In the genomic region with DNA sequence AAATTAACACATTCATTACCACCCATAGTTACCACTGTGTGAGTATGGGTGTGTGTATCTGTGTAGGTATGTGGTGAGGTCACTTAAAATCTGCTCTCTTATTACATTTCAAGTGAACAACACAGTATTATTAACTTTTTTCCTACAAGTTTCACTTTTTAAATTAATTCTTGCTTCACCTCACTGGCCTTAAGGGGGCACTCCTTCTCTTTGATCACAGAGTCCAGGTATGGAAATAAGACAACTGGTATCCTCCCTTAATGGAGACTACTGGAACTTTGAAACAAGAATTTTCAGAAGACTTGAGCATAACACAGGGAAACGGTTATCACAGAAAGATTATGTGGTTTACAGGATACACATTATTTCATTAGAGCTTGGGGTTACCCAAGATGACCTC, we compare ENCODE assay signal across 25 cellular contexts.
DNase-seq lines count a peak whose midpoint lies in the region; ATAC-seq and TF ChIP-seq lines count a peak whose summit lies in the region.
"Had no signal": no experiment of that assay in that cellular context is flagged by ENCODE, and none has a peak within 500 bp of the region (broad histone marks: within the 10 kb centered on the region; RNA-seq: fewer than 3 reads in every experiment).

No MANE protein-coding gene starts in this region.

- no peak overlapping the region for H3K4me3 Mint-ChIP-seq in WTC11
- H3K4me3 Mint-ChIP-seq: activated CD4-positive, alpha-beta T cell treated with anti-CD3 and anti-CD28 coated beads for 36 hours; activated CD8-positive, alpha-beta memory T cell treated with anti-CD3 and anti-CD28 coated beads, Interleukin-2, amount 10 ng/mL, durations not matched to agents 7 days and 5 days; activated naive CD8-positive, alpha-beta T cell treated with anti-CD3 and anti-CD28 coated beads, Interleukin-2, amount 50 U/mL, for 24 hours; CD4-positive, CD25-positive, alpha-beta regulatory T cell; natural killer cell had no signal

- H3K36me3 Mint-ChIP-seq in WTC11 = peaks cover 10% of the 10 kb centered on the region
- H3K36me3 Mint-ChIP-seq: activated CD8-positive, alpha-beta memory T cell treated with anti-CD3 and anti-CD28 coated beads, Interleukin-2, amount 10 ng/mL, durations not matched to agents 7 days and 5 days; CD4-positive, CD25-positive, alpha-beta regulatory T cell had no signal

- TF ChIP-seq CTCF in LNCAP (IDR thresholded peaks at IDR 0.05) = peak; percentile 27; the same call in 1 of the 2 replicates
- TF ChIP-seq CTCF in WTC11 (IDR thresholded peaks at IDR 0.05) = no peak

- H3K56ac ChIP-seq in mesendoderm (ENCODE audit: low read length) = no peak overlapping the region

- H3K4ac ChIP-seq in mesendoderm (ENCODE audit: low read depth, low read length) = no peak overlapping the region

- no peaks in the 10 kb centered on the region for H3K27me3 ChIP-seq in mesendoderm (ENCODE audit: insufficient read depth, low read length, poor library complexity)
- H3K27me3 ChIP-seq: foreskin keratinocyte, upper lobe of right lung had no signal

- H3K36me3 ChIP-seq in mesendoderm (ENCODE audit: control insufficient read depth, insufficient read depth, low read length) = no peaks in the 10 kb centered on the region
- H3K36me3 ChIP-seq: upper lobe of right lung had no signal

- H3K27ac Mint-ChIP-seq in WTC11 = no peak overlapping the region
- H3K27ac Mint-ChIP-seq: activated CD4-positive, alpha-beta T cell treated with anti-CD3 and anti-CD28 coated beads for 36 hours; activated CD8-positive, alpha-beta memory T cell treated with anti-CD3 and anti-CD28 coated beads, Interleukin-2, amount 10 ng/mL, durations not matched to agents 7 days and 5 days; activated naive CD8-positive, alpha-beta T cell treated with anti-CD3 and anti-CD28 coated beads, Interleukin-2, amount 50 U/mL, for 24 hours; natural killer cell had no signal

- no peak overlapping the region for H3K23ac ChIP-seq in mesendoderm (ENCODE audit: low read length)

- no peaks in the 10 kb centered on the region for H3K4me1 ChIP-seq in mesendoderm (ENCODE audit: control insufficient read depth, low read depth, low read length)
- H3K4me1 ChIP-seq: A549, foreskin keratinocyte, parathyroid adenoma, upper lobe of right lung had no signal

- H3K4me3 ChIP-seq in mesendoderm (ENCODE audit: low read length) = no peak overlapping the region
- H3K4me3 ChIP-seq: A549, skin epidermis, upper lobe of right lung had no signal

- H2AK5ac ChIP-seq in mesendoderm (ENCODE audit: low read length) = no peak overlapping the region

- H2BK5ac ChIP-seq in mesendoderm (ENCODE audit: low read length) = no peak overlapping the region

- DNase-seq in NCI-H1105 treated with DMSO at 0.1 percent for 48 hours (lab: John Stamatoyannopoulos, UW) (peak; percentile 41), NCI-H1105 (lab: John Stamatoyannopoulos, UW) (no peak), WTC11 (ENCODE audit: low spot score) (no peak), mesendoderm (peak; percentile 11), Ammon's horn (ENCODE audit: low spot score) (no peak), HCEC 1CT (no peak)
- no peak for DNase-seq in activated CD4-positive, CD25-positive, alpha-beta regulatory T cell treated with anti-CD3 and anti-CD28 coated beads, Interleukin-2, amount 50 U/mL, for 72 hours
- DNase-seq: activated CD4-positive, alpha-beta T cell treated with anti-CD3 and anti-CD28 coated beads for 36 hours; activated CD8-positive, alpha-beta memory T cell treated with anti-CD3 and anti-CD28 coated beads, Interleukin-2, amount 10 ng/mL, durations not matched to agents 7 days and 5 days; activated naive CD8-positive, alpha-beta T cell treated with anti-CD3 and anti-CD28 coated beads, Interleukin-2, amount 50 U/mL, for 24 hours; CD4-positive, CD25-positive, alpha-beta regulatory T cell; dermis blood vessel endothelial cell; foreskin keratinocyte; hippocampal formation; mesenchymal stem cell; natural killer cell; NCI-H187; NCI-H226; stimulated activated CD4-positive, alpha-beta T cell treated with anti-CD3 and anti-CD28 coated beads, Interleukin-2, amount 100 ng/mL, for 48 hours; SW 1271; upper lobe of right lung had no signal

- H2BK120ac ChIP-seq in mesendoderm (ENCODE audit: low read depth, low read length) = no peak overlapping the region

- CTCF ChIA-PET in WTC11 (lab: Charles Lee) = interaction anchor here (1.2 to 2.0 kb wide), 4 partner anchors 8 to 391 kb away, joined by 3 to 4 read pairs (median 3); partner anchors contain the start of gene NOL4

- H4K5ac ChIP-seq in mesendoderm (ENCODE audit: low read length) = no peak overlapping the region

- peak; percentile 22; the same call in 1 of the 2 replicates for ATAC-seq in WTC11
- ATAC-seq: A549; activated CD4-positive, alpha-beta T cell treated with anti-CD3 and anti-CD28 coated beads for 36 hours; activated CD8-positive, alpha-beta memory T cell treated with anti-CD3 and anti-CD28 coated beads, Interleukin-2, amount 10 ng/mL, durations not matched to agents 7 days and 5 days; activated naive CD8-positive, alpha-beta T cell treated with anti-CD3 and anti-CD28 coated beads, Interleukin-2, amount 50 U/mL, for 24 hours; foreskin keratinocyte; natural killer cell; upper lobe of right lung had no signal

- H3K27ac ChIP-seq in mesendoderm (ENCODE audit: low read depth, low read length) = no peak overlapping the region
- H3K27ac ChIP-seq: A549, foreskin keratinocyte, parathyroid adenoma, skin epidermis, upper lobe of right lung had no signal

- no peak overlapping the region for H2BK15ac ChIP-seq in mesendoderm (replicated peaks; ENCODE audit: low read depth)

- no peaks in the 10 kb centered on the region for H3K79me1 ChIP-seq in mesendoderm (ENCODE audit: low read length)

- no peak overlapping the region for H3K4me2 ChIP-seq in mesendoderm (ENCODE audit: low read length)
- H3K4me2 ChIP-seq: A549 had no signal

- no peak overlapping the region for H4K8ac ChIP-seq in mesendoderm (ENCODE audit: low read depth, low read length)

- no peak overlapping the region for H3K9ac ChIP-seq in mesendoderm (ENCODE audit: low read length)
- H3K9ac ChIP-seq: parathyroid adenoma had no signal

- no CpG with 5 or more reads among the region's 1 CpG for WGBS in mesendoderm (ENCODE audit: extremely low coverage, insufficient coverage, low lambda C conversion rate)

- peaks cover 11% of the 10 kb centered on the region for H3K9me3 Mint-ChIP-seq in WTC11

- no peaks in the 10 kb centered on the region for H3K79me2 ChIP-seq in mesendoderm (ENCODE audit: control insufficient read depth, insufficient read depth, low read length)
- H3K79me2 ChIP-seq: parathyroid adenoma had no signal

- peaks cover 3% of the 10 kb centered on the region for H3K27me3 Mint-ChIP-seq in WTC11 (ENCODE audit: low read depth)
- H3K27me3 Mint-ChIP-seq: activated CD4-positive, alpha-beta T cell treated with anti-CD3 and anti-CD28 coated beads for 36 hours; activated CD8-positive, alpha-beta memory T cell treated with anti-CD3 and anti-CD28 coated beads, Interleukin-2, amount 10 ng/mL, durations not matched to agents 7 days and 5 days; activated naive CD8-positive, alpha-beta T cell treated with anti-CD3 and anti-CD28 coated beads, Interleukin-2, amount 50 U/mL, for 24 hours; CD4-positive, CD25-positive, alpha-beta regulatory T cell had no signal

- peaks cover 46% of the 10 kb centered on the region for H3K4me1 Mint-ChIP-seq in WTC11
- H3K4me1 Mint-ChIP-seq: activated CD4-positive, alpha-beta T cell treated with anti-CD3 and anti-CD28 coated beads for 36 hours; activated CD8-positive, alpha-beta memory T cell treated with anti-CD3 and anti-CD28 coated beads, Interleukin-2, amount 10 ng/mL, durations not matched to agents 7 days and 5 days; activated naive CD8-positive, alpha-beta T cell treated with anti-CD3 and anti-CD28 coated beads, Interleukin-2, amount 50 U/mL, for 24 hours; CD4-positive, CD25-positive, alpha-beta regulatory T cell; natural killer cell had no signal

- no peak overlapping the region for H3K18ac ChIP-seq in mesendoderm (ENCODE audit: low read length)

- POLR2A ChIA-PET in WTC11 (lab: Charles Lee) = no interaction called here

TF ChIP-seq in WTC11, 78 proteins besides CTCF, POLR2A, EP300 and RAD21:
- TF ChIP-seq, protein P1, sequence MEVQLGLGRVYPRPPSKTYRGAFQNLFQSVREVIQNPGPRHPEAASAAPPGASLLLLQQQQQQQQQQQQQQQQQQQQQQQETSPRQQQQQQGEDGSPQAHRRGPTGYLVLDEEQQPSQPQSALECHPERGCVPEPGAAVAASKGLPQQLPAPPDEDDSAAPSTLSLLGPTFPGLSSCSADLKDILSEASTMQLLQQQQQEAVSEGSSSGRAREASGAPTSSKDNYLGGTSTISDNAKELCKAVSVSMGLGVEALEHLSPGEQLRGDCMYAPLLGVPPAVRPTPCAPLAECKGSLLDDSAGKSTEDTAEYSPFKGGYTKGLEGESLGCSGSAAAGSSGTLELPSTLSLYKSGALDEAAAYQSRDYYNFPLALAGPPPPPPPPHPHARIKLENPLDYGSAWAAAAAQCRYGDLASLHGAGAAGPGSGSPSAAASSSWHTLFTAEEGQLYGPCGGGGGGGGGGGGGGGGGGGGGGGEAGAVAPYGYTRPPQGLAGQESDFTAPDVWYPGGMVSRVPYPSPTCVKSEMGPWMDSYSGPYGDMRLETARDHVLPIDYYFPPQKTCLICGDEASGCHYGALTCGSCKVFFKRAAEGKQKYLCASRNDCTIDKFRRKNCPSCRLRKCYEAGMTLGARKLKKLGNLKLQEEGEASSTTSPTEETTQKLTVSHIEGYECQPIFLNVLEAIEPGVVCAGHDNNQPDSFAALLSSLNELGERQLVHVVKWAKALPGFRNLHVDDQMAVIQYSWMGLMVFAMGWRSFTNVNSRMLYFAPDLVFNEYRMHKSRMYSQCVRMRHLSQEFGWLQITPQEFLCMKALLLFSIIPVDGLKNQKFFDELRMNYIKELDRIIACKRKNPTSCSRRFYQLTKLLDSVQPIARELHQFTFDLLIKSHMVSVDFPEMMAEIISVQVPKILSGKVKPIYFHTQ (CRISPR knock-in tag; IDR thresholded peaks at IDR 0.05) = no peak
- TF ChIP-seq GRHL2 (CRISPR knock-in tag; IDR thresholded peaks at IDR 0.05; ENCODE audit: insufficient replicate concordance, severe bottlenecking) (no peak), ATF1 (CRISPR knock-in tag; IDR thresholded peaks at IDR 0.05) (no peak), NR1H2 (CRISPR knock-in tag; IDR thresholded peaks at IDR 0.05) (no peak), JAZF1 (CRISPR knock-in tag; IDR thresholded peaks at IDR 0.05) (no peak), ATF3 (CRISPR knock-in tag; conservative IDR thresholded peaks at IDR 0.05) (no peak)

Comparison
In these comparisons a context has a peak if more than half of its experiments do, and no peak if none do; other contexts are left out.
1. DNase-seq: peak in NCI-H1105 treated with DMSO at 0.1 percent for 48 hours (single experiment) and mesendoderm (single experiment); none in NCI-H1105 (single experiment), WTC11 (single experiment), activated CD4-positive, CD25-positive, alpha-beta regulatory T cell treated with anti-CD3 and anti-CD28 coated beads, Interleukin-2, amount 50 U/mL, for 72 hours (single experiment), Ammon's horn (single experiment) and HCEC 1CT (single experiment).